ENCODE assay signal across 1 cellular context in genomic region chr12:112007945-112008344, GRCh38.
TF ChIP-seq lines count a peak whose summit lies in the region.

No MANE protein-coding gene starts in this region.

TF ChIP-seq in GM12878, 131 proteins besides CTCF, POLR2A, EP300 and RAD21:
- TF ChIP-seq TBL1XR1 (IDR thresholded peaks at IDR 0.05; ENCODE audit: low read depth, low read length) (no peak), EGR1 (IDR thresholded peaks at IDR 0.05; ENCODE audit: borderline replicate concordance in 1 of 2, low read depth in 2 of 2, low read length in 2 of 2) (no peak), HDAC2 (IDR thresholded peaks at IDR 0.05) (no peak), RB1 (IDR thresholded peaks at IDR 0.05; ENCODE audit: borderline replicate concordance) (no peak), ZNF207 (IDR thresholded peaks at IDR 0.05; ENCODE audit: borderline replicate concordance) (no peak), ZBED1 (IDR thresholded peaks at IDR 0.05; ENCODE audit: borderline replicate concordance) (no peak), TCF7 (IDR thresholded peaks at IDR 0.05; ENCODE audit: borderline replicate concordance) (no peak), IKZF2 (IDR thresholded peaks at IDR 0.05) (peak in 1 of 2 experiments; percentile 34; a peak in 2 of 4 replicates), PKNOX1 (IDR thresholded peaks at IDR 0.05) (0 out of 2 replicates have a peak, but pooled peaks have one; percentile 10), BHLHE40 (IDR thresholded peaks at IDR 0.05; ENCODE audit: borderline replicate concordance in 1 of 2, low read depth in 2 of 2, low read length in 1 of 2) (peak in 1 of 2 experiments; percentile 54; a peak in 1 of 4 replicates), ZNF622 (IDR thresholded peaks at IDR 0.05) (no peak), ATF3 (IDR thresholded peaks at IDR 0.05; ENCODE audit: borderline replicate concordance, extremely low read depth, low read depth, low read length) (no peak), IKZF1 (conservative IDR thresholded peaks at IDR 0.05) (peak; percentile 54; the same call in 1 of the 2 replicates), SPI1 (IDR thresholded peaks at IDR 0.05; ENCODE audit: borderline replicate concordance, insufficient read depth, low read depth, low read length) (no peak), SREBF2 (IDR thresholded peaks at IDR 0.05; ENCODE audit: low read length) (no peak)
